29 cellular contexts compared by ENCODE assay signal in the genomic region with DNA sequence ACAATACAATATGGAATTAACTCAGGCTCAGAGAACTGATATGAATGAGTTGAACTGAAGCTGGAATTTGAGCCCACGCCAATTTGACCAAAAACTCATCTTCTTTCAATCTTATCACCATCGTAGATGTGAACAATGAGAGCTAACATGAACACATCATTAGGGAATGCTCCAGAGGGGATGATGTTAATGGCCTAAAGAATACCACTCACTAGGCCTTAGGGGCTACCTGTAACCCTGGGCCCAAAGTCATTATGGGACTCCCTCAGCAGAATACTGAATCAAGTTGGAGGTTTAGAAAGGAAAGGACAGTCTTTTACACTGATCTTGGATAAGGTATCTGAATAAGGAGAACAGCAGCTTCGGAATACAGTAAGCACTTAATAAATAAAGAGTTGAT.
"Had no signal": no experiment of that assay in that cellular context is flagged by ENCODE, and none has a peak within 500 bp of the region (broad histone marks: within the 10 kb centered on the region; RNA-seq: fewer than 3 reads in every experiment).

No MANE protein-coding gene starts in this region.

- ATAC-seq: activated CD8-positive, alpha-beta T cell treated with anti-CD3 and anti-CD28 coated beads for 36 hours; activated naive CD8-positive, alpha-beta T cell treated with anti-CD3 and anti-CD28 coated beads, Interleukin-2, amount 50 U/mL, for 24 hours; activated T-cell treated with anti-CD3 and anti-CD28 coated beads, Interleukin-2, amount 50 U/mL, for 4 hours; activated T-helper 17 cell treated with anti-CD3 and anti-CD28 coated beads, Interleukin-2, amount 50 U/mL, for 72 hours; effector memory CD8-positive, alpha-beta T cell; left lung; lower lobe of right lung; stimulated activated naive B cell treated with anti-CD40 and anti-IgM and Interleukin-4, amounts not matched to agents 10 μg/mL and 1 μg/mL and 100 μg/mL, for 72 hours; upper lobe of right lung had no signal

- H3K79me2 ChIP-seq: parathyroid adenoma had no signal

- DNase-seq: activated CD4-positive, alpha-beta T cell treated with anti-CD3 and anti-CD28 coated beads, Interleukin-2, amount 50 U/mL, for 1 hour; activated CD4-positive, CD25-positive, alpha-beta regulatory T cell treated with anti-CD3 and anti-CD28 coated beads, Interleukin-2, amount 50 U/mL, for 72 hours; activated CD8-positive, alpha-beta T cell treated with anti-CD3 and anti-CD28 coated beads for 36 hours; activated naive CD8-positive, alpha-beta T cell treated with anti-CD3 and anti-CD28 coated beads, Interleukin-2, amount 50 U/mL, for 24 hours; activated T-cell treated with anti-CD3 and anti-CD28 coated beads, Interleukin-2, amount 50 U/mL, for 4 hours; amygdala; caudate nucleus; cortex of kidney; effector memory CD8-positive, alpha-beta T cell; foreskin fibroblast; head of caudate nucleus; hippocampal formation; left lung; lower lobe of right lung; nucleus accumbens; stimulated activated CD4-positive, alpha-beta T cell treated with anti-CD3 and anti-CD28 coated beads, Interleukin-15, amount 100 ng/mL, for 24 hours; stimulated activated CD4-positive, alpha-beta T cell treated with anti-CD3 and anti-CD28 coated beads, Interleukin-2, amount 100 ng/mL, for 24 hours; stimulated activated naive B cell treated with anti-CD40 and anti-IgM and Interleukin-4, amounts not matched to agents 10 μg/mL and 1 μg/mL and 100 μg/mL, for 72 hours; stomach; T-helper 9 cell; thyroid gland; upper lobe of right lung; WERI-Rb-1 had no signal

- H3K4me3 Mint-ChIP-seq: activated CD8-positive, alpha-beta T cell treated with anti-CD3 and anti-CD28 coated beads for 36 hours; activated naive CD4-positive, alpha-beta T cell treated with anti-CD3 and anti-CD28 coated beads, Interleukin-2, amount 50 U/mL, for 24 hours; activated naive CD8-positive, alpha-beta T cell treated with anti-CD3 and anti-CD28 coated beads, Interleukin-2, amount 50 U/mL, for 24 hours; activated T-cell treated with anti-CD3 and anti-CD28 coated beads, Interleukin-2, amount 50 U/mL, for 4 hours; activated T-helper 17 cell treated with anti-CD3 and anti-CD28 coated beads, Interleukin-2, amount 50 U/mL, for 72 hours; effector memory CD8-positive, alpha-beta T cell; nephron; stimulated activated naive B cell treated with anti-CD40 and anti-IgM and Interleukin-4, amounts not matched to agents 10 μg/mL and 1 μg/mL and 100 μg/mL, for 72 hours; T-helper 1 cell treated with Interleukin-12 subunit alpha and Interleukin-12 subunit beta and Interleukin-4 antibody, amounts not matched to agents 30 μg/mL and 1 μg/mL, for 36 hours had no signal

- H3K27me3 ChIP-seq: right atrium auricular region, thyroid gland had no signal

- H3K27ac ChIP-seq: left lung, lower lobe of right lung, parathyroid adenoma, right atrium auricular region, stomach, thyroid gland, upper lobe of right lung, WERI-Rb-1 had no signal

- H3K27ac Mint-ChIP-seq: activated CD8-positive, alpha-beta T cell treated with anti-CD3 and anti-CD28 coated beads for 36 hours; activated naive CD4-positive, alpha-beta T cell treated with anti-CD3 and anti-CD28 coated beads, Interleukin-2, amount 50 U/mL, for 24 hours; activated naive CD8-positive, alpha-beta T cell treated with anti-CD3 and anti-CD28 coated beads, Interleukin-2, amount 50 U/mL, for 24 hours; activated T-helper 17 cell treated with anti-CD3 and anti-CD28 coated beads, Interleukin-2, amount 50 U/mL, for 72 hours; effector memory CD8-positive, alpha-beta T cell; nephron; stimulated activated naive B cell treated with anti-CD40 and anti-IgM and Interleukin-4, amounts not matched to agents 10 μg/mL and 1 μg/mL and 100 μg/mL, for 72 hours; T-helper 1 cell treated with Interleukin-12 subunit alpha and Interleukin-12 subunit beta and Interleukin-4 antibody, amounts not matched to agents 30 μg/mL and 1 μg/mL, for 36 hours had no signal

- H3K4me1 ChIP-seq: left lung, lower lobe of right lung, parathyroid adenoma, right atrium auricular region, stomach, thyroid gland, upper lobe of right lung had no signal

- H3K9me3 Mint-ChIP-seq: activated CD8-positive, alpha-beta T cell treated with anti-CD3 and anti-CD28 coated beads for 36 hours; activated naive CD4-positive, alpha-beta T cell treated with anti-CD3 and anti-CD28 coated beads, Interleukin-2, amount 50 U/mL, for 24 hours; activated naive CD8-positive, alpha-beta T cell treated with anti-CD3 and anti-CD28 coated beads, Interleukin-2, amount 50 U/mL, for 24 hours; activated T-cell treated with anti-CD3 and anti-CD28 coated beads, Interleukin-2, amount 50 U/mL, for 4 hours; activated T-helper 17 cell treated with anti-CD3 and anti-CD28 coated beads, Interleukin-2, amount 50 U/mL, for 72 hours; effector memory CD8-positive, alpha-beta T cell; stimulated activated naive B cell treated with anti-CD40 and anti-IgM and Interleukin-4, amounts not matched to agents 10 μg/mL and 1 μg/mL and 100 μg/mL, for 72 hours; T-helper 1 cell treated with Interleukin-12 subunit alpha and Interleukin-12 subunit beta and Interleukin-4 antibody, amounts not matched to agents 30 μg/mL and 1 μg/mL, for 36 hours had no signal

- H3K36me3 Mint-ChIP-seq: activated naive CD4-positive, alpha-beta T cell treated with anti-CD3 and anti-CD28 coated beads, Interleukin-2, amount 50 U/mL, for 24 hours; stimulated activated naive B cell treated with anti-CD40 and anti-IgM and Interleukin-4, amounts not matched to agents 10 μg/mL and 1 μg/mL and 100 μg/mL, for 72 hours had no signal

- H3K9ac ChIP-seq: parathyroid adenoma had no signal

- H3K4me1 Mint-ChIP-seq: activated naive CD4-positive, alpha-beta T cell treated with anti-CD3 and anti-CD28 coated beads, Interleukin-2, amount 50 U/mL, for 24 hours; activated naive CD8-positive, alpha-beta T cell treated with anti-CD3 and anti-CD28 coated beads, Interleukin-2, amount 50 U/mL, for 24 hours; activated T-helper 17 cell treated with anti-CD3 and anti-CD28 coated beads, Interleukin-2, amount 50 U/mL, for 72 hours; nephron; stimulated activated naive B cell treated with anti-CD40 and anti-IgM and Interleukin-4, amounts not matched to agents 10 μg/mL and 1 μg/mL and 100 μg/mL, for 72 hours had no signal

- H3K36me3 ChIP-seq: left lung, lower lobe of right lung, right atrium auricular region, stomach, thyroid gland, upper lobe of right lung, WERI-Rb-1 had no signal

- H3K9me3 ChIP-seq: left lung, lower lobe of right lung, right atrium auricular region, stomach, thyroid gland, upper lobe of right lung had no signal

- H3K4me3 ChIP-seq: left lung, lower lobe of right lung, right atrium auricular region, stomach, thyroid gland, upper lobe of right lung had no signal
